18 cellular contexts compared by ENCODE assay signal in genomic region chr21:32240708-32241433, GRCh38. TPM values are rescaled to one million over a fixed set of nuclear protein-coding genes. Genes with fewer than 3 reads are reported as not detected.
DNase-seq lines count a peak whose midpoint lies in the region; ATAC-seq and TF ChIP-seq lines count a peak whose summit lies in the region.
"Had no signal": no experiment of that assay in that cellular context is flagged by ENCODE, and none has a peak within 500 bp of the region (broad histone marks: within the 10 kb centered on the region; RNA-seq: fewer than 3 reads in every experiment).

No MANE protein-coding gene starts in this region.

- H3K9me3 ChIP-seq in SJCRH30 (replicated peaks): peaks cover 12% of the 10 kb centered on the region; the same call in 1 of the 2 replicates

- H3K27me3 ChIP-seq in SJCRH30: no peaks in the 10 kb centered on the region

- H3K36me3 ChIP-seq in SJCRH30: no peaks in the 10 kb centered on the region

- TF ChIP-seq CTCF in AG10803 (conservative IDR thresholded peaks at IDR 0.05; ENCODE audit: low read length): no peak

- ATAC-seq in GM18867 (IDR thresholded peaks at IDR 0.05; ENCODE audit: unreplicated experiment): peak; percentile 60
- ATAC-seq: Panc1 had no signal

- H3K27ac ChIP-seq in SJCRH30: peak overlapping the region; percentile 22; the same call in 1 of the 2 replicates

- DNase-seq in AG10803 (ENCODE audit: low read depth) (peak; percentile 55), SJCRH30 (no peak), hepatic stellate cell (ENCODE audit: low spot score) (peak; percentile 26), DMS 273 treated with DMSO at 0.1 percent for 48 hours (lab: John Stamatoyannopoulos, UW) (no peak), superior temporal gyrus (ENCODE audit: extremely low spot score) (no peak)
- no peak for DNase-seq in stimulated activated CD4-positive, alpha-beta T cell treated with anti-CD3 and anti-CD28 coated beads, Interleukin-12 subunit alpha, Interleukin-12 subunit beta, amount 100 ng/mL, for 4 hours
- DNase-seq in stimulated activated CD4-positive, alpha-beta T cell treated with anti-CD3 and anti-CD28 coated beads, Interleukin-15, amount 100 ng/mL, for 24 hours: no peak
- DNase-seq: DND-41; KG1; NCI-H1436 treated with DMSO at 0.1 percent for 48 hours; NCI-H510A; stimulated activated CD4-positive, alpha-beta T cell treated with anti-CD3 and anti-CD28 coated beads, Interleukin-4, amount 100 ng/mL, for 24 hours; stimulated activated naive CD4-positive, alpha-beta T cell had no signal

- peak overlapping the region; percentile 20 for H3K4me3 ChIP-seq in AG10803 (ENCODE audit: low read length)
- no peak overlapping the region for H3K4me3 ChIP-seq in SJCRH30

- peaks cover 14% of the 10 kb centered on the region; the same call in 1 of the 2 replicates for H3K4me1 ChIP-seq in SJCRH30

RNA-seq across cellular contexts. Expression of gene MIS18A, which starts 38.0 kb away (rescaled TPM):
- 40.9 and 48.0 TPM in 2 replicates for total RNA-seq in SJCRH30 (2014; rRNA removed; shearing (Covaris generic))

RNA-seq across cellular contexts. Expression of gene MRAP, which starts 57.8 kb away (rescaled TPM):
- not detected in 2 replicates for total RNA-seq in SJCRH30 (2014; rRNA removed; shearing (Covaris generic))
- total RNA-seq: activated CD8-positive, alpha-beta memory T cell treated with anti-CD3 and anti-CD28 coated beads for 36 hours; mononuclear cell; T-helper 2 cell treated with Interferon-gamma antibody and Interleukin-4, amounts not matched to agents 100 ng/mL and 5 ng/mL, for 36 hours had no signal

Comparison
In these comparisons a context has a peak if more than half of its experiments do, and no peak if none do; other contexts are left out.
1. DNase-seq: peak in AG10803 (single experiment) and hepatic stellate cell (single experiment); none in SJCRH30 (0 of 2), stimulated activated CD4-positive, alpha-beta T cell treated with anti-CD3 and anti-CD28 coated beads, Interleukin-12 subunit alpha, Interleukin-12 subunit beta, amount 100 ng/mL, for 4 hours (single experiment), DMS 273 treated with DMSO at 0.1 percent for 48 hours (single experiment), superior temporal gyrus (single experiment) and stimulated activated CD4-positive, alpha-beta T cell treated with anti-CD3 and anti-CD28 coated beads, Interleukin-15, amount 100 ng/mL, for 24 hours (single experiment).